Comparison of ENCODE assay signal across 1 cellular context in the genomic region with DNA sequence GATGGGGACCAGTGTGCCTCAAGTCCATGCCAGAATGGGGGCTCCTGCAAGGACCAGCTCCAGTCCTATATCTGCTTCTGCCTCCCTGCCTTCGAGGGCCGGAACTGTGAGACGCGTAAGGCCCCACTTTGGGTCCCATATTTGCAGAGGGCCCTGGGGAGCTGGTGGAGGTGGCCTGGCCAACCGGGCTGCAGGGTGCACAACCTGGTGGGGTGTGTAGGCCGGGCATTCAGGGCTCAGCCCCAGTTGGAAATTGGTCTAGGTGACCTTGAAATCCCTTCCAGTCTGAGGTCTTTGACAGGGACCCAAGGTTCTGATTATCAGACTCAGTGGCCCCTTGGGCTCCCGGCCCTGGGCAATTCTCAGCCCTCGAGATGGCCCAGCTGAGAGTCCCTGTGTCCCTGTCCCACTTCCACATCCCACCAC.
TF ChIP-seq lines count a peak whose summit lies in the region.

No MANE protein-coding gene starts in this region.

TF ChIP-seq in HepG2, 621 proteins besides CTCF, POLR2A, EP300 and RAD21:
- peak; percentile 60 for TF ChIP-seq AGO2 (optimal IDR thresholded peaks at IDR 0.05; ENCODE audit: low read depth, low read length)
- TF ChIP-seq, protein P1, sequence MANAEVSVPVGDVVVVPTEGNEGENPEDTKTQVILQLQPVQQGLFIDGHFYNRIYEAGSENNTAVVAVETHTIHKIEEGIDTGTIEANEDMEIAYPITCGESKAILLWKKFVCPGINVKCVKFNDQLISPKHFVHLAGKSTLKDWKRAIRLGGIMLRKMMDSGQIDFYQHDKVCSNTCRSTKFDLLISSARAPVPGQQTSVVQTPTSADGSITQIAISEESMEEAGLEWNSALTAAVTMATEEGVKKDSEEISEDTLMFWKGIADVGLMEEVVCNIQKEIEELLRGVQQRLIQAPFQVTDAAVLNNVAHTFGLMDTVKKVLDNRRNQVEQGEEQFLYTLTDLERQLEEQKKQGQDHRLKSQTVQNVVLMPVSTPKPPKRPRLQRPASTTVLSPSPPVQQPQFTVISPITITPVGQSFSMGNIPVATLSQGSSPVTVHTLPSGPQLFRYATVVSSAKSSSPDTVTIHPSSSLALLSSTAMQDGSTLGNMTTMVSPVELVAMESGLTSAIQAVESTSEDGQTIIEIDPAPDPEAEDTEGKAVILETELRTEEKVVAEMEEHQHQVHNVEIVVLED (CRISPR knock-in tag; IDR thresholded peaks at IDR 0.05; ENCODE audit: borderline replicate concordance) = no peak
